In genomic region chr1:212455406-212456165, GRCh38 we compare ENCODE assay signal across 8 cellular contexts. TPM values are rescaled to one million over a fixed set of nuclear protein-coding genes. Genes with fewer than 3 reads are reported as not detected.
DNase-seq lines count a peak whose midpoint lies in the region; ATAC-seq and TF ChIP-seq lines count a peak whose summit lies in the region.

No MANE protein-coding gene starts in this region.

- H3K27me3 ChIP-seq in CD8-positive, alpha-beta T cell (ENCODE audit: insufficient read depth, low read length): no peaks in the 10 kb centered on the region
- H3K27me3 ChIP-seq in adipocyte (replicated peaks; ENCODE audit: control insufficient read depth, insufficient read depth, low read length) (no peaks in the 10 kb centered on the region), vagina (no peaks in the 10 kb centered on the region)

- H3K36me3 ChIP-seq in CD8-positive, alpha-beta T cell (ENCODE audit: insufficient read depth, low read length): no peaks in the 10 kb centered on the region
- H3K36me3 ChIP-seq in adipocyte (ENCODE audit: control insufficient read depth, insufficient read depth, low read length, severe bottlenecking) (no peaks in the 10 kb centered on the region), vagina (no peaks in the 10 kb centered on the region)

- no peaks in the 10 kb centered on the region for H3K9me3 ChIP-seq in CD8-positive, alpha-beta T cell (ENCODE audit: low read length)
- H3K9me3 ChIP-seq in adipocyte (ENCODE audit: control insufficient read depth, low read length) (peaks cover 13% of the 10 kb centered on the region), vagina (no peaks in the 10 kb centered on the region)

- no peak overlapping the region for H3K4me3 Mint-ChIP-seq in CD8-positive, alpha-beta T cell

- no peaks in the 10 kb centered on the region for H3K36me3 Mint-ChIP-seq in CD8-positive, alpha-beta T cell

- H3K4me1 ChIP-seq in CD8-positive, alpha-beta T cell (ENCODE audit: insufficient read depth, low read length): no peaks in the 10 kb centered on the region
- peaks cover 8% of the 10 kb centered on the region for H3K4me1 ChIP-seq in adipocyte (ENCODE audit: control insufficient read depth, insufficient read depth, low read length)
- H3K4me1 ChIP-seq in vagina: peaks cover 14% of the 10 kb centered on the region

- peak; percentile 80 for ATAC-seq in CD8-positive, alpha-beta T cell
- peak; percentile 65 for ATAC-seq in GM21447 (IDR thresholded peaks at IDR 0.05; ENCODE audit: unreplicated experiment)
- ATAC-seq in left cardiac atrium: peak; percentile 76 to 88

- H3K9ac ChIP-seq in adipocyte (ENCODE audit: low read length): no peak overlapping the region

- POLR2A ChIA-PET in CD8-positive, alpha-beta T cell (lab: Charles Lee): interaction anchor here (1.0 to 2.1 kb wide), 4 partner anchors 169 to 774 kb away, joined by 3 to 14 read pairs (median 4); no protein-coding TSS in a partner anchor

- H3K4me1 Mint-ChIP-seq in CD8-positive, alpha-beta T cell (ENCODE audit: low read depth): peaks cover 2% of the 10 kb centered on the region

- CTCF ChIA-PET in CD8-positive, alpha-beta T cell (lab: Charles Lee): interaction anchor here (0.6 to 10.8 kb wide), 86 partner anchors 9 to 790 kb away, joined by 3 to 299 read pairs (median 4); partner anchors contain the start of genes DTL, INTS7, NENF and PACC1

- H3K27ac Mint-ChIP-seq in CD8-positive, alpha-beta T cell: no peak overlapping the region

- no peak overlapping the region for H3K27ac ChIP-seq in CD8-positive, alpha-beta T cell (ENCODE audit: low read depth, low read length)
- H3K27ac ChIP-seq in vagina: peak overlapping the region; percentile 28

- no peak for TF ChIP-seq POLR2A in vagina (IDR thresholded peaks at IDR 0.05)

- no peaks in the 10 kb centered on the region for H3K9me3 Mint-ChIP-seq in CD8-positive, alpha-beta T cell

- TF ChIP-seq CTCF in CD8-positive, alpha-beta T cell (IDR thresholded peaks at IDR 0.05): peak; percentile 94
- peak; percentile 96 to 99 (median 98) for TF ChIP-seq CTCF in vagina (IDR thresholded peaks at IDR 0.05)

- peak; percentile 68 to 92 (median 84) for DNase-seq in CD8-positive, alpha-beta T cell
- DNase-seq in NCI-H1092 (lab: John Stamatoyannopoulos, UW) (peak; percentile 56), SW480 (ENCODE audit: low spot score) (peak; percentile 65), adipocyte (ENCODE audit: low read depth) (peak; percentile 92), left cardiac atrium (peak; percentile 89), putamen (ENCODE audit: low spot score) (peak; percentile 93), vagina (ENCODE audit: extremely low spot score in 2 of 2) (no peak)

- intact Hi-C loops in CD8-positive, alpha-beta T cell (cut with DNase I, micrococcal nuclease): loop anchor here (1.0 to 5.0 kb wide), 13 partner anchors 23 to 775 kb away; partner anchors contain the start of genes DTL (in 1 of the 2), INTS7 (in 1 of the 2) and NENF (in 1 of the 2)
- intact Hi-C loops in left cardiac atrium (cut with DNase I): loop anchor here (2.0 to 10.0 kb wide), 4 partner anchors 91 to 773 kb away; no protein-coding TSS in a partner anchor
- intact Hi-C loops in vagina (cut with DNase I): loop anchor here (2.0 kb wide), 1 partner anchor 385 kb away; no protein-coding TSS in a partner anchor

- no peaks in the 10 kb centered on the region for H3K27me3 Mint-ChIP-seq in CD8-positive, alpha-beta T cell (ENCODE audit: low read depth)

- no peak overlapping the region for H3K4me3 ChIP-seq in CD8-positive, alpha-beta T cell (ENCODE audit: low read depth, low read length)
- H3K4me3 ChIP-seq in adipocyte (ENCODE audit: low read length): no peak overlapping the region
- no peak overlapping the region for H3K4me3 ChIP-seq in vagina

RNA-seq across cellular contexts. Expression of gene NENF, which starts 22.9 kb away (rescaled TPM):
- total RNA-seq in CD8-positive, alpha-beta T cell: 10 to 100 TPM; 17.7 to 20.3 TPM
- 10 to 100 TPM; 83.8 to 88.6 TPM for total RNA-seq in left cardiac atrium
- 110 TPM for total RNA-seq in vagina

RNA-seq across cellular contexts. Expression of gene PACC1, which starts 40.9 kb away (rescaled TPM):
- total RNA-seq in CD8-positive, alpha-beta T cell: 1 to 10 TPM; 2.6 to 2.9 TPM
- total RNA-seq in left cardiac atrium: 1 to 10 TPM; 3.3 to 3.4 TPM
- total RNA-seq in vagina: 6.1 TPM

Comparison
In these comparisons a context has a peak if more than half of its experiments do, and no peak if none do; other contexts are left out.
1. DNase-seq: peak in CD8-positive, alpha-beta T cell (7 of 7), NCI-H1092 (single experiment), SW480 (single experiment), adipocyte (single experiment), left cardiac atrium (single experiment) and putamen (single experiment); none in vagina (0 of 2).
2. Peak in every context shown above with its lines, with median percentiles within 50 percentile points of each other: ATAC-seq.